In the genomic region with DNA sequence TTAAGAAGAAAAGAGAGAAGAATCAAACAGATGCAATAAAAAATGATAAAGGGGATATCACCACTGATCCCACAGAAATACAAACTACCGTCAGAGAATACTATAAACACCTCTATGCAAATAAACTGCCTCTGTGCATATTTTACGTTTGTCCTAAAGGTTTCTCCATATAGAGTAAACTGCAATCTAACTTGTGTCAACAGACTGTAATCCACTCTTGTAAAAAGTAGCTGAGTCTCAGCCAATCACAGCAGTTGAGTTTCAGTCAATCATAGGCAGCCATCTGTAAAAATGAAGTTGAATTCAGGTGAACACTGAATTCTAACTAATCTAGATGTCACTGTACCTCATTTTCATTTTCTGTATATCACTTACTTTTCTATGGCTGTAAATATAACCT, we compare ENCODE assay signal across 23 cellular contexts.
"Had no signal": no experiment of that assay in that cellular context is flagged by ENCODE, and none has a peak within 500 bp of the region (broad histone marks: within the 10 kb centered on the region; RNA-seq: fewer than 3 reads in every experiment).

No MANE protein-coding gene starts in this region.

- ATAC-seq: naive thymus-derived CD8-positive, alpha-beta T cell; pancreas; right cardiac atrium; stimulated activated effector memory CD8-positive, alpha-beta T cell treated with anti-CD3 and anti-CD28 coated beads, Interleukin-12 subunit alpha, Interleukin-12 subunit beta, amount 100 ng/mL, for 72 hours had no signal

- H3K36me3 ChIP-seq: left ventricle myocardium inferior, pancreas, prostate gland, sigmoid colon, spleen, suprapubic skin, thoracic aorta, tibial nerve, uterus had no signal

- H3K9me3 ChIP-seq: left ventricle myocardium inferior, pancreas, prostate gland, sigmoid colon, spleen, suprapubic skin, thoracic aorta, tibial nerve, uterus had no signal

- DNase-seq: hypothalamus; immature natural killer cell; kidney; left ventricle myocardium inferior; mesendoderm; naive thymus-derived CD8-positive, alpha-beta T cell; nucleus accumbens; pancreas; posterior cingulate gyrus; retina; right cardiac atrium; sigmoid colon; small intestine; spleen; stimulated activated CD4-positive, alpha-beta T cell treated with anti-CD3 and anti-CD28 coated beads, Interleukin-4, amount 100 ng/mL, for 24 hours; stimulated activated naive CD4-positive, alpha-beta T cell; uterus had no signal

- H3K4me3 ChIP-seq: left ventricle myocardium inferior, lung, pancreas, prostate gland, sigmoid colon, spleen, suprapubic skin, thoracic aorta, tibial nerve, uterus had no signal

- H3K4me1 ChIP-seq: left ventricle myocardium inferior, pancreas, prostate gland, sigmoid colon, spleen, suprapubic skin, tibial nerve, uterus had no signal

- H3K27me3 ChIP-seq: pancreas, sigmoid colon, suprapubic skin, tibial nerve, uterus had no signal

- H3K27ac ChIP-seq: left ventricle myocardium inferior, pancreas, prostate gland, sigmoid colon, spleen, suprapubic skin, thoracic aorta, tibial nerve, uterus had no signal
